In genomic region chr22:20446383-20446970, GRCh38 we compare ENCODE assay signal across 2 cellular contexts.
TF ChIP-seq lines count a peak whose summit lies in the region.

No MANE protein-coding gene starts in this region.

TF ChIP-seq in HEK293, 187 proteins besides CTCF, POLR2A, EP300 and RAD21:
- peak; percentile 35; the same call in 1 of the 2 replicates for TF ChIP-seq PRDM10 (tag by site-specific recombination; IDR thresholded peaks at IDR 0.05)
- no peak for TF ChIP-seq ZNF521 (tag by site-specific recombination; IDR thresholded peaks at IDR 0.05)
- TF ChIP-seq ZSCAN5A (tag by site-specific recombination; IDR thresholded peaks at IDR 0.05): no peak
- TF ChIP-seq ZFP37 (tag by site-specific recombination; IDR thresholded peaks at IDR 0.05): no peak
- TF ChIP-seq ZNF792 (tag by site-specific recombination; IDR thresholded peaks at IDR 0.05): no peak

TF ChIP-seq in K562, 482 proteins besides CTCF, POLR2A, EP300 and RAD21 (continues in another document):
- TF ChIP-seq ZNF184 (CRISPR knock-in tag; IDR thresholded peaks at IDR 0.05): no peak
- no peak for TF ChIP-seq THRA (IDR thresholded peaks at IDR 0.05)
- TF ChIP-seq GMEB1 (CRISPR knock-in tag; IDR thresholded peaks at IDR 0.05): no peak
- TF ChIP-seq FOXP1 (CRISPR knock-in tag; IDR thresholded peaks at IDR 0.05): peak; percentile 26; the same call in 1 of the 2 replicates
- no peak for TF ChIP-seq THRB (CRISPR knock-in tag; conservative IDR thresholded peaks at IDR 0.05)
- no peak for TF ChIP-seq SAFB (IDR thresholded peaks at IDR 0.05; ENCODE audit: borderline replicate concordance, low read depth, low read length)
- TF ChIP-seq PHF8 (IDR thresholded peaks at IDR 0.05; ENCODE audit: borderline replicate concordance, low read length): no peak
- TF ChIP-seq DEAF1 (CRISPR knock-in tag; IDR thresholded peaks at IDR 0.05): no peak
- TF ChIP-seq PYGO2 (tag; IDR thresholded peaks at IDR 0.05): no peak
- TF ChIP-seq NR4A1 (CRISPR knock-in tag; IDR thresholded peaks at IDR 0.05): no peak
- no peak for TF ChIP-seq NR4A1 (tag; IDR thresholded peaks at IDR 0.05)
- TF ChIP-seq KDM5B (IDR thresholded peaks at IDR 0.05; ENCODE audit: insufficient replicate concordance, low read depth, low read length): no peak
- peak in 1 of 2 experiments; percentile 51; a peak in 1 of 4 replicates for TF ChIP-seq FOXA3 (CRISPR knock-in tag; conservative IDR thresholded peaks at IDR 0.05 in 1 of 2, IDR thresholded peaks at IDR 0.05 in 1 of 2)
- TF ChIP-seq NCOA1 (IDR thresholded peaks at IDR 0.05; ENCODE audit: low read depth): no peak
- no peak for TF ChIP-seq ZBTB17 (CRISPR knock-in tag; IDR thresholded peaks at IDR 0.05)
- TF ChIP-seq MAFG (tag; conservative IDR thresholded peaks at IDR 0.05): no peak
- TF ChIP-seq KDM1A (IDR thresholded peaks at IDR 0.05): no peak
- no peak for TF ChIP-seq ZNF449 (CRISPR knock-in tag; IDR thresholded peaks at IDR 0.05)
- no peak for TF ChIP-seq ZNF76 (CRISPR knock-in tag; IDR thresholded peaks at IDR 0.05; ENCODE audit: borderline replicate concordance)
- 0 out of 2 replicates have a peak, but pooled peaks have one; percentile 32 for TF ChIP-seq STAG1 (CRISPR knock-in tag; IDR thresholded peaks at IDR 0.05; ENCODE audit: borderline replicate concordance)
- no peak for TF ChIP-seq NKRF (IDR thresholded peaks at IDR 0.05; ENCODE audit: borderline replicate concordance)
- TF ChIP-seq MTA1 (IDR thresholded peaks at IDR 0.05; ENCODE audit: borderline replicate concordance): no peak
- TF ChIP-seq SMARCE1 (IDR thresholded peaks at IDR 0.05): no peak
- TF ChIP-seq TCF15 (CRISPR knock-in tag; IDR thresholded peaks at IDR 0.05): no peak
- TF ChIP-seq POU5F1 (IDR thresholded peaks at IDR 0.05; ENCODE audit: borderline replicate concordance, low read depth, low read length, partially characterized antibody): no peak
- TF ChIP-seq E2F3 (CRISPR knock-in tag; IDR thresholded peaks at IDR 0.05): no peak
- no peak for TF ChIP-seq GATAD2A (IDR thresholded peaks at IDR 0.05)
- TF ChIP-seq ARNT (IDR thresholded peaks at IDR 0.05): no peak
- TF ChIP-seq SMARCA5 (IDR thresholded peaks at IDR 0.05): no peak
- TF ChIP-seq MXI1 (IDR thresholded peaks at IDR 0.05; ENCODE audit: low read depth, low read length): no peak
- no peak for TF ChIP-seq PTBP1 (IDR thresholded peaks at IDR 0.05; ENCODE audit: low read depth, low read length)
- no peak for TF ChIP-seq PREB (CRISPR knock-in tag; IDR thresholded peaks at IDR 0.05)
- no peak for TF ChIP-seq KDM2B (CRISPR knock-in tag; IDR thresholded peaks at IDR 0.05)
- 0 out of 2 replicates have a peak, but pooled peaks have one; percentile 17 for TF ChIP-seq TFAP4 (CRISPR knock-in tag; IDR thresholded peaks at IDR 0.05; ENCODE audit: borderline replicate concordance)
- TF ChIP-seq TFE3 (CRISPR knock-in tag; IDR thresholded peaks at IDR 0.05): no peak
- TF ChIP-seq PTRF (tag; IDR thresholded peaks at IDR 0.05): no peak
- TF ChIP-seq HBP1 (CRISPR knock-in tag; IDR thresholded peaks at IDR 0.05): no peak
- TF ChIP-seq ZNF77 (CRISPR knock-in tag; IDR thresholded peaks at IDR 0.05): no peak
- 0 out of 2 replicates have a peak, but pooled peaks have one; percentile 14 for TF ChIP-seq BHLHE40 (IDR thresholded peaks at IDR 0.05; ENCODE audit: low read length)
- no peak for TF ChIP-seq ZNF395 (CRISPR knock-in tag; IDR thresholded peaks at IDR 0.05)
- no peak for TF ChIP-seq BMI1 (IDR thresholded peaks at IDR 0.05; ENCODE audit: low read length)
- TF ChIP-seq CREB1 (IDR thresholded peaks at IDR 0.05): no peak
- 0 out of 2 replicates have a peak, but pooled peaks have one; percentile 28 for TF ChIP-seq CREB1 (CRISPR knock-in tag; IDR thresholded peaks at IDR 0.05)
- no peak for TF ChIP-seq ZFP36 (IDR thresholded peaks at IDR 0.05; ENCODE audit: low read depth, low read length, partially characterized antibody)
- no peak for TF ChIP-seq CBFA2T2 (conservative IDR thresholded peaks at IDR 0.05)
- TF ChIP-seq THRAP3 (IDR thresholded peaks at IDR 0.05; ENCODE audit: borderline replicate concordance): no peak
